ENCODE assay signal across 8 cellular contexts in the genomic region with DNA sequence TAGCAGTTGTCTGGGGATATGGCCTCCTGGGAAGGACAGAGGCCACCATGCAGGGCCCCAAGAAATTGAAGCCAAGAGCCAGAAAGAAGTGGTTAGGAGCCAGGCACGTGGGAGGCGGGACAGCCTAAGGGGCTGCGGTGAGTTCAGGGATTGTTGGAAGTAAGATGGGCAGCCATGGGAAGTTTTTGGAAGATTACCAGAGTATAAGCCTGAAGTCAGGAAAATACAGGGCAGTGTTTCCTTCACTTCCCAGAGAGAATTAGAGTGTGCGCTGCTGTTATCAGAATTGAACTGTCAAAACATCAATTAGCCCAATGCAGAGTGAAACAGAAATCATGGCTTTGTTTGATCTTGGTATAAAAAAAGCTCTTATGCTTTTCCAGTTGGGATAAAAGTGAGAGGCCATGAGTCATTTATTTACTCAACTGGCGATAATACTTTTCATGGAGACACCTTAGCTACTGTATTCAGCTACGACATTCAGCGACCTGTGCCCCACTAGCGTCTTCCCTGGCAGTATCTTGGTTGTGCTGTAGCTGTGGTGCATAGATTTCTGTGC.
DNase-seq lines count a peak whose midpoint lies in the region; ATAC-seq and TF ChIP-seq lines count a peak whose summit lies in the region.
"Had no signal": no experiment of that assay in that cellular context is flagged by ENCODE, and none has a peak within 500 bp of the region (broad histone marks: within the 10 kb centered on the region; RNA-seq: fewer than 3 reads in every experiment).

No MANE protein-coding gene starts in this region.

- H3K4me1 ChIP-seq in left lung (peaks cover 52 to 68% of the 10 kb centered on the region in 2 donors), thoracic aorta (ENCODE audit: control insufficient read depth in 1 of 2, low read depth in 2 of 2) (peaks cover 27 to 71% of the 10 kb centered on the region in 2 donors)

- TF ChIP-seq CTCF in left lung (IDR thresholded peaks at IDR 0.05) (no peak), thoracic aorta (IDR thresholded peaks at IDR 0.05) (no peak)

- no peaks in the 10 kb centered on the region for H3K27me3 Mint-ChIP-seq in effector memory CD8-positive, alpha-beta T cell
- H3K27me3 Mint-ChIP-seq: activated naive CD8-positive, alpha-beta T cell treated with anti-CD3 and anti-CD28 coated beads, Interleukin-2, amount 10 ng/mL, durations not matched to agents 7 days and 5 days had no signal

- peaks cover 0 to 17% of the 10 kb centered on the region in 2 donors for H3K4me1 Mint-ChIP-seq in effector memory CD8-positive, alpha-beta T cell (ENCODE audit: low read depth in 2 of 2)

- H3K27ac ChIP-seq in left lung (peak overlapping the region; percentile 71 to 76), thoracic aorta (peak overlapping the region; percentile 79 to 87)

- peak overlapping the region in 1 of 2 donors; percentile 20 for H3K27ac Mint-ChIP-seq in effector memory CD8-positive, alpha-beta T cell
- H3K27ac Mint-ChIP-seq: activated naive CD8-positive, alpha-beta T cell treated with anti-CD3 and anti-CD28 coated beads, Interleukin-2, amount 10 ng/mL, durations not matched to agents 7 days and 5 days had no signal

- ATAC-seq in left lung: peak; percentile 58
- no peak for ATAC-seq in thoracic aorta (ENCODE audit: insufficient number of reproducible peaks, low FRiP score, low read depth)
- no peak for ATAC-seq in HG03175 (IDR thresholded peaks at IDR 0.05; ENCODE audit: unreplicated experiment)
- ATAC-seq in effector memory CD8-positive, alpha-beta T cell (replicated peaks): no peak

- H3K36me3 ChIP-seq in left lung: no peaks in the 10 kb centered on the region
- H3K36me3 ChIP-seq in thoracic aorta: no peaks in the 10 kb centered on the region

- H3K27me3 ChIP-seq in left lung (no peaks in the 10 kb centered on the region), thoracic aorta (replicated peaks; ENCODE audit: insufficient read depth) (no peaks in the 10 kb centered on the region)

- intact Hi-C loops in left lung (cut with DNase I): no loop called here

- no peaks in the 10 kb centered on the region for H3K36me3 Mint-ChIP-seq in effector memory CD8-positive, alpha-beta T cell (ENCODE audit: insufficient read depth)

- no peak overlapping the region for H3K4me3 ChIP-seq in left lung
- H3K4me3 ChIP-seq in thoracic aorta: peak overlapping the region; percentile 56

- H3K4me3 Mint-ChIP-seq in effector memory CD8-positive, alpha-beta T cell: no peak overlapping the region
- H3K4me3 Mint-ChIP-seq: activated naive CD8-positive, alpha-beta T cell treated with anti-CD3 and anti-CD28 coated beads, Interleukin-2, amount 10 ng/mL, durations not matched to agents 7 days and 5 days had no signal

- H3K9me3 ChIP-seq in left lung: no peaks in the 10 kb centered on the region
- H3K9me3 ChIP-seq in thoracic aorta: no peaks in the 10 kb centered on the region

- DNase-seq in LoVo (ENCODE audit: low spot score) (peak; percentile 82), astrocyte of the hippocampus (ENCODE audit: low read depth, low spot score) (peak; percentile 58), left lung (no peak), thoracic aorta (ENCODE audit: low spot score) (no peak), middle frontal gyrus (ENCODE audit: extremely low spot score, low spot score) (no peak)
- DNase-seq in effector memory CD8-positive, alpha-beta T cell: no peak
- DNase-seq: activated naive CD8-positive, alpha-beta T cell treated with anti-CD3 and anti-CD28 coated beads, Interleukin-2, amount 10 ng/mL, durations not matched to agents 7 days and 5 days had no signal

- no peaks in the 10 kb centered on the region for H3K9me3 Mint-ChIP-seq in effector memory CD8-positive, alpha-beta T cell

Comparison
In these comparisons a context has a peak if more than half of its experiments do, and no peak if none do; other contexts are left out.
1. DNase-seq: peak in LoVo (single experiment) and astrocyte of the hippocampus (single experiment); none in left lung (0 of 2), thoracic aorta (single experiment), middle frontal gyrus (single experiment) and effector memory CD8-positive, alpha-beta T cell (0 of 3).